In the genomic region with DNA sequence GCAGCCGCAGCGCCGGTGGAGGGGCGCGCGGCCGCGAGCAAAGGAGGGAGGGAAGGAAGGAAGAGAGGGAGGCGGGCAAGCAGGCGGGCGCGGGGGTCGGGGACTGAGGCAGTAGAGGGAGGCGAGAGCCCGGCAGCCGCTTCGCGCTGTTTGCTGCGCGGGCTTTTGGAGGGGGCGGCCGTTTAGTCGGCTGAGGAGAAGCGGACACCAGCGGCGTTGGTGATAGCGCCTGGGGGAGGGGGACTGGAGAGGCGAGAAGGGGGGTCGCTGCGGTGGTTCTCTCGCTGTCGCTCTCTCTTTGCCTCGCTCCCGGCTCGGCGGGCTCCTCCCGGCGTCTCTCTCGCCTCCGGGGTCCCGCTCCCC, we compare ENCODE assay signal across 1 cellular context.
TF ChIP-seq lines count a peak whose summit lies in the region.

A gene (plus strand): TSS at position 1 of the 363 bp plus-strand sequence.

TF ChIP-seq in K562, 482 proteins besides CTCF, POLR2A, EP300 and RAD21 (continued from another document and continues in another):
- TF ChIP-seq, protein P1, sequence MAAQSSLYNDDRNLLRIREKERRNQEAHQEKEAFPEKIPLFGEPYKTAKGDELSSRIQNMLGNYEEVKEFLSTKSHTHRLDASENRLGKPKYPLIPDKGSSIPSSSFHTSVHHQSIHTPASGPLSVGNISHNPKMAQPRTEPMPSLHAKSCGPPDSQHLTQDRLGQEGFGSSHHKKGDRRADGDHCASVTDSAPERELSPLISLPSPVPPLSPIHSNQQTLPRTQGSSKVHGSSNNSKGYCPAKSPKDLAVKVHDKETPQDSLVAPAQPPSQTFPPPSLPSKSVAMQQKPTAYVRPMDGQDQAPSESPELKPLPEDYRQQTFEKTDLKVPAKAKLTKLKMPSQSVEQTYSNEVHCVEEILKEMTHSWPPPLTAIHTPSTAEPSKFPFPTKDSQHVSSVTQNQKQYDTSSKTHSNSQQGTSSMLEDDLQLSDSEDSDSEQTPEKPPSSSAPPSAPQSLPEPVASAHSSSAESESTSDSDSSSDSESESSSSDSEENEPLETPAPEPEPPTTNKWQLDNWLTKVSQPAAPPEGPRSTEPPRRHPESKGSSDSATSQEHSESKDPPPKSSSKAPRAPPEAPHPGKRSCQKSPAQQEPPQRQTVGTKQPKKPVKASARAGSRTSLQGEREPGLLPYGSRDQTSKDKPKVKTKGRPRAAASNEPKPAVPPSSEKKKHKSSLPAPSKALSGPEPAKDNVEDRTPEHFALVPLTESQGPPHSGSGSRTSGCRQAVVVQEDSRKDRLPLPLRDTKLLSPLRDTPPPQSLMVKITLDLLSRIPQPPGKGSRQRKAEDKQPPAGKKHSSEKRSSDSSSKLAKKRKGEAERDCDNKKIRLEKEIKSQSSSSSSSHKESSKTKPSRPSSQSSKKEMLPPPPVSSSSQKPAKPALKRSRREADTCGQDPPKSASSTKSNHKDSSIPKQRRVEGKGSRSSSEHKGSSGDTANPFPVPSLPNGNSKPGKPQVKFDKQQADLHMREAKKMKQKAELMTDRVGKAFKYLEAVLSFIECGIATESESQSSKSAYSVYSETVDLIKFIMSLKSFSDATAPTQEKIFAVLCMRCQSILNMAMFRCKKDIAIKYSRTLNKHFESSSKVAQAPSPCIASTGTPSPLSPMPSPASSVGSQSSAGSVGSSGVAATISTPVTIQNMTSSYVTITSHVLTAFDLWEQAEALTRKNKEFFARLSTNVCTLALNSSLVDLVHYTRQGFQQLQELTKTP (IDR thresholded peaks at IDR 0.05; ENCODE audit: low read depth in 1 of 2, partially characterized antibody in 2 of 2), result peak in 1 of 2 experiments; percentile 29
- TF ChIP-seq HNRNPH1 (optimal IDR thresholded peaks at IDR 0.05; ENCODE audit: low read depth, low read length) (no peak), TARDBP (IDR thresholded peaks at IDR 0.05) (no peak), ZNF253 (CRISPR knock-in tag; conservative IDR thresholded peaks at IDR 0.05) (no peak), GATA2 (CRISPR knock-in tag; IDR thresholded peaks at IDR 0.05) (no peak), SIRT6 (IDR thresholded peaks at IDR 0.05; ENCODE audit: low read depth, low read length) (no peak), MYNN (IDR thresholded peaks at IDR 0.05) (no peak), MYNN (CRISPR knock-in tag; IDR thresholded peaks at IDR 0.05) (no peak), RFX1 (IDR thresholded peaks at IDR 0.05) (no peak), SREBF1 (IDR thresholded peaks at IDR 0.05; ENCODE audit: borderline replicate concordance, low read depth, low read length) (no peak), NUFIP1 (IDR thresholded peaks at IDR 0.05; ENCODE audit: partially characterized antibody) (no peak), HDAC1 (IDR thresholded peaks at IDR 0.05) (peak in 1 of 2 experiments; percentile 55; a peak in 2 of 4 replicates), BRF1 (IDR thresholded peaks at IDR 0.05; ENCODE audit: borderline replicate concordance, extremely low read depth, insufficient read length) (no peak), POLR2AphosphoS2 (IDR thresholded peaks at IDR 0.05; ENCODE audit: low read length) (no peak), ZNF584 (CRISPR knock-in tag; IDR thresholded peaks at IDR 0.05; ENCODE audit: low read depth) (no peak), SUPT5H (IDR thresholded peaks at IDR 0.05) (peak; percentile 82), RB1 (IDR thresholded peaks at IDR 0.05; ENCODE audit: low read depth) (peak; percentile 80; the same call in 1 of the 2 replicates), PHB2 (IDR thresholded peaks at IDR 0.05; ENCODE audit: low read depth) (no peak), GTF2F1 (IDR thresholded peaks at IDR 0.05; ENCODE audit: low read depth, low read length) (no peak), RBM34 (IDR thresholded peaks at IDR 0.05; ENCODE audit: borderline replicate concordance, insufficient read depth, low read length) (no peak), DNMT1 (IDR thresholded peaks at IDR 0.05) (no peak), ERF (CRISPR knock-in tag; IDR thresholded peaks at IDR 0.05) (0 out of 2 replicates have a peak, but pooled peaks have one; percentile 20), MYC (IDR thresholded peaks at IDR 0.05; ENCODE audit: low read depth, low read length) (0 out of 2 replicates have a peak, but pooled peaks have one; percentile 4), MYC (CRISPR knock-in tag; IDR thresholded peaks at IDR 0.05; ENCODE audit: borderline replicate concordance, low read depth) (no peak), SREBF2 (CRISPR knock-in tag; IDR thresholded peaks at IDR 0.05) (no peak), RUNX1 (IDR thresholded peaks at IDR 0.05; ENCODE audit: low read depth) (no peak), BCOR (IDR thresholded peaks at IDR 0.05) (peak; percentile 14; the same call in 1 of the 2 replicates), LEF1 (IDR thresholded peaks at IDR 0.05) (0 out of 2 replicates have a peak, but pooled peaks have one; percentile 14)
- TF ChIP-seq, protein P2, sequence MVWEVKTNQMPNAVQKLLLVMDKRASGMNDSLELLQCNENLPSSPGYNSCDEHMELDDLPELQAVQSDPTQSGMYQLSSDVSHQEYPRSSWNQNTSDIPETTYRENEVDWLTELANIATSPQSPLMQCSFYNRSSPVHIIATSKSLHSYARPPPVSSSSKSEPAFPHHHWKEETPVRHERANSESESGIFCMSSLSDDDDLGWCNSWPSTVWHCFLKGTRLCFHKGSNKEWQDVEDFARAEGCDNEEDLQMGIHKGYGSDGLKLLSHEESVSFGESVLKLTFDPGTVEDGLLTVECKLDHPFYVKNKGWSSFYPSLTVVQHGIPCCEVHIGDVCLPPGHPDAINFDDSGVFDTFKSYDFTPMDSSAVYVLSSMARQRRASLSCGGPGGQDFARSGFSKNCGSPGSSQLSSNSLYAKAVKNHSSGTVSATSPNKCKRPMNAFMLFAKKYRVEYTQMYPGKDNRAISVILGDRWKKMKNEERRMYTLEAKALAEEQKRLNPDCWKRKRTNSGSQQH (CRISPR knock-in tag; IDR thresholded peaks at IDR 0.05), result peak; percentile 53; the same call in 1 of the 2 replicates
- TF ChIP-seq, protein P3, sequence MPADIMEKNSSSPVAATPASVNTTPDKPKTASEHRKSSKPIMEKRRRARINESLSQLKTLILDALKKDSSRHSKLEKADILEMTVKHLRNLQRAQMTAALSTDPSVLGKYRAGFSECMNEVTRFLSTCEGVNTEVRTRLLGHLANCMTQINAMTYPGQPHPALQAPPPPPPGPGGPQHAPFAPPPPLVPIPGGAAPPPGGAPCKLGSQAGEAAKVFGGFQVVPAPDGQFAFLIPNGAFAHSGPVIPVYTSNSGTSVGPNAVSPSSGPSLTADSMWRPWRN (IDR thresholded peaks at IDR 0.05; ENCODE audit: low read depth), result no peak
- TF ChIP-seq, protein P4, sequence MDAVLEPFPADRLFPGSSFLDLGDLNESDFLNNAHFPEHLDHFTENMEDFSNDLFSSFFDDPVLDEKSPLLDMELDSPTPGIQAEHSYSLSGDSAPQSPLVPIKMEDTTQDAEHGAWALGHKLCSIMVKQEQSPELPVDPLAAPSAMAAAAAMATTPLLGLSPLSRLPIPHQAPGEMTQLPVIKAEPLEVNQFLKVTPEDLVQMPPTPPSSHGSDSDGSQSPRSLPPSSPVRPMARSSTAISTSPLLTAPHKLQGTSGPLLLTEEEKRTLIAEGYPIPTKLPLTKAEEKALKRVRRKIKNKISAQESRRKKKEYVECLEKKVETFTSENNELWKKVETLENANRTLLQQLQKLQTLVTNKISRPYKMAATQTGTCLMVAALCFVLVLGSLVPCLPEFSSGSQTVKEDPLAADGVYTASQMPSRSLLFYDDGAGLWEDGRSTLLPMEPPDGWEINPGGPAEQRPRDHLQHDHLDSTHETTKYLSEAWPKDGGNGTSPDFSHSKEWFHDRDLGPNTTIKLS (IDR thresholded peaks at IDR 0.05; ENCODE audit: borderline replicate concordance, low read depth), result no peak
- TF ChIP-seq, protein P5, sequence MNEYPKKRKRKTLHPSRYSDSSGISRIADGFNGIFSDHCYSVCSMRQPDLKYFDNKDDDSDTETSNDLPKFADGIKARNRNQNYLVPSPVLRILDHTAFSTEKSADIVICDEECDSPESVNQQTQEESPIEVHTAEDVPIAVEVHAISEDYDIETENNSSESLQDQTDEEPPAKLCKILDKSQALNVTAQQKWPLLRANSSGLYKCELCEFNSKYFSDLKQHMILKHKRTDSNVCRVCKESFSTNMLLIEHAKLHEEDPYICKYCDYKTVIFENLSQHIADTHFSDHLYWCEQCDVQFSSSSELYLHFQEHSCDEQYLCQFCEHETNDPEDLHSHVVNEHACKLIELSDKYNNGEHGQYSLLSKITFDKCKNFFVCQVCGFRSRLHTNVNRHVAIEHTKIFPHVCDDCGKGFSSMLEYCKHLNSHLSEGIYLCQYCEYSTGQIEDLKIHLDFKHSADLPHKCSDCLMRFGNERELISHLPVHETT (CRISPR knock-in tag; conservative IDR thresholded peaks at IDR 0.05 in 1 of 2, IDR thresholded peaks at IDR 0.05 in 1 of 2), result no peak
- TF ChIP-seq, protein P6, sequence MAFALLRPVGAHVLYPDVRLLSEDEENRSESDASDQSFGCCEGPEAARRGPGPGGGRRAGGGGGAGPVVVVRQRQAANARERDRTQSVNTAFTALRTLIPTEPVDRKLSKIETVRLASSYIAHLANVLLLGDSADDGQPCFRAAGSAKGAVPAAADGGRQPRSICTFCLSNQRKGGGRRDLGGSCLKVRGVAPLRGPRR (CRISPR knock-in tag; IDR thresholded peaks at IDR 0.05), result no peak
- TF ChIP-seq, protein P7, sequence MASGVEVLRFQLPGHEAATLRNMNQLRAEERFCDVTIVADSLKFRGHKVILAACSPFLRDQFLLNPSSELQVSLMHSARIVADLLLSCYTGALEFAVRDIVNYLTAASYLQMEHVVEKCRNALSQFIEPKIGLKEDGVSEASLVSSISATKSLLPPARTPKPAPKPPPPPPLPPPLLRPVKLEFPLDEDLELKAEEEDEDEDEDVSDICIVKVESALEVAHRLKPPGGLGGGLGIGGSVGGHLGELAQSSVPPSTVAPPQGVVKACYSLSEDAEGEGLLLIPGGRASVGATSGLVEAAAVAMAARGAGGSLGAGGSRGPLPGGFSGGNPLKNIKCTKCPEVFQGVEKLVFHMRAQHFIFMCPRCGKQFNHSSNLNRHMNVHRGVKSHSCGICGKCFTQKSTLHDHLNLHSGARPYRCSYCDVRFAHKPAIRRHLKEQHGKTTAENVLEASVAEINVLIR (CRISPR knock-in tag; IDR thresholded peaks at IDR 0.05), result no peak
- TF ChIP-seq, protein P8, sequence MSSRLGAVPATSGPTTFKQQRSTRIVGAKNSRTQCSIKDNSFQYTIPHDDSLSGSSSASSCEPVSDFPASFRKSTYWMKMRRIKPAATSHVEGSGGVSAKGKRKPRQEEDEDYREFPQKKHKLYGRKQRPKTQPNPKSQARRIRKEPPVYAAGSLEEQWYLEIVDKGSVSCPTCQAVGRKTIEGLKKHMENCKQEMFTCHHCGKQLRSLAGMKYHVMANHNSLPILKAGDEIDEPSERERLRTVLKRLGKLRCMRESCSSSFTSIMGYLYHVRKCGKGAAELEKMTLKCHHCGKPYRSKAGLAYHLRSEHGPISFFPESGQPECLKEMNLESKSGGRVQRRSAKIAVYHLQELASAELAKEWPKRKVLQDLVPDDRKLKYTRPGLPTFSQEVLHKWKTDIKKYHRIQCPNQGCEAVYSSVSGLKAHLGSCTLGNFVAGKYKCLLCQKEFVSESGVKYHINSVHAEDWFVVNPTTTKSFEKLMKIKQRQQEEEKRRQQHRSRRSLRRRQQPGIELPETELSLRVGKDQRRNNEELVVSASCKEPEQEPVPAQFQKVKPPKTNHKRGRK (tag; IDR thresholded peaks at IDR 0.05), result no peak
- TF ChIP-seq, protein P9, sequence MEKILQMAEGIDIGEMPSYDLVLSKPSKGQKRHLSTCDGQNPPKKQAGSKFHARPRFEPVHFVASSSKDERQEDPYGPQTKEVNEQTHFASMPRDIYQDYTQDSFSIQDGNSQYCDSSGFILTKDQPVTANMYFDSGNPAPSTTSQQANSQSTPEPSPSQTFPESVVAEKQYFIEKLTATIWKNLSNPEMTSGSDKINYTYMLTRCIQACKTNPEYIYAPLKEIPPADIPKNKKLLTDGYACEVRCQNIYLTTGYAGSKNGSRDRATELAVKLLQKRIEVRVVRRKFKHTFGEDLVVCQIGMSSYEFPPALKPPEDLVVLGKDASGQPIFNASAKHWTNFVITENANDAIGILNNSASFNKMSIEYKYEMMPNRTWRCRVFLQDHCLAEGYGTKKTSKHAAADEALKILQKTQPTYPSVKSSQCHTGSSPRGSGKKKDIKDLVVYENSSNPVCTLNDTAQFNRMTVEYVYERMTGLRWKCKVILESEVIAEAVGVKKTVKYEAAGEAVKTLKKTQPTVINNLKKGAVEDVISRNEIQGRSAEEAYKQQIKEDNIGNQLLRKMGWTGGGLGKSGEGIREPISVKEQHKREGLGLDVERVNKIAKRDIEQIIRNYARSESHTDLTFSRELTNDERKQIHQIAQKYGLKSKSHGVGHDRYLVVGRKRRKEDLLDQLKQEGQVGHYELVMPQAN (IDR thresholded peaks at IDR 0.05; ENCODE audit: borderline replicate concordance), result no peak
- TF ChIP-seq, protein P10, sequence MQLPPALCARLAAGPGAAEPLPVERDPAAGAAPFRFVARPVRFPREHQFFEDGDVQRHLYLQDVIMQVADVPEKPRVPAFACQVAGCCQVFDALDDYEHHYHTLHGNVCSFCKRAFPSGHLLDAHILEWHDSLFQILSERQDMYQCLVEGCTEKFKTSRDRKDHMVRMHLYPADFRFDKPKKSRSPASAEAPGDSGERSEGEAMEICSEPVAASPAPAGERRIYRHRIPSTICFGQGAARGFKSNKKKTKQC (CRISPR knock-in tag; IDR thresholded peaks at IDR 0.05), result no peak
- TF ChIP-seq, protein P11, sequence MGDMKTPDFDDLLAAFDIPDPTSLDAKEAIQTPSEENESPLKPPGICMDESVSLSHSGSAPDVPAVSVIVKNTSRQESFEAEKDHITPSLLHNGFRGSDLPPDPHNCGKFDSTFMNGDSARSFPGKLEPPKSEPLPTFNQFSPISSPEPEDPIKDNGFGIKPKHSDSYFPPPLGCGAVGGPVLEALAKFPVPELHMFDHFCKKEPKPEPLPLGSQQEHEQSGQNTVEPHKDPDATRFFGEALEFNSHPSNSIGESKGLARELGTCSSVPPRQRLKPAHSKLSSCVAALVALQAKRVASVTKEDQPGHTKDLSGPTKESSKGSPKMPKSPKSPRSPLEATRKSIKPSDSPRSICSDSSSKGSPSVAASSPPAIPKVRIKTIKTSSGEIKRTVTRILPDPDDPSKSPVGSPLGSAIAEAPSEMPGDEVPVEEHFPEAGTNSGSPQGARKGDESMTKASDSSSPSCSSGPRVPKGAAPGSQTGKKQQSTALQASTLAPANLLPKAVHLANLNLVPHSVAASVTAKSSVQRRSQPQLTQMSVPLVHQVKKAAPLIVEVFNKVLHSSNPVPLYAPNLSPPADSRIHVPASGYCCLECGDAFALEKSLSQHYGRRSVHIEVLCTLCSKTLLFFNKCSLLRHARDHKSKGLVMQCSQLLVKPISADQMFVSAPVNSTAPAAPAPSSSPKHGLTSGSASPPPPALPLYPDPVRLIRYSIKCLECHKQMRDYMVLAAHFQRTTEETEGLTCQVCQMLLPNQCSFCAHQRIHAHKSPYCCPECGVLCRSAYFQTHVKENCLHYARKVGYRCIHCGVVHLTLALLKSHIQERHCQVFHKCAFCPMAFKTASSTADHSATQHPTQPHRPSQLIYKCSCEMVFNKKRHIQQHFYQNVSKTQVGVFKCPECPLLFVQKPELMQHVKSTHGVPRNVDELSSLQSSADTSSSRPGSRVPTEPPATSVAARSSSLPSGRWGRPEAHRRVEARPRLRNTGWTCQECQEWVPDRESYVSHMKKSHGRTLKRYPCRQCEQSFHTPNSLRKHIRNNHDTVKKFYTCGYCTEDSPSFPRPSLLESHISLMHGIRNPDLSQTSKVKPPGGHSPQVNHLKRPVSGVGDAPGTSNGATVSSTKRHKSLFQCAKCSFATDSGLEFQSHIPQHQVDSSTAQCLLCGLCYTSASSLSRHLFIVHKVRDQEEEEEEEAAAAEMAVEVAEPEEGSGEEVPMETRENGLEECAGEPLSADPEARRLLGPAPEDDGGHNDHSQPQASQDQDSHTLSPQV (IDR thresholded peaks at IDR 0.05), result no peak
